ENCODE assay signal across 17 cellular contexts in genomic region chr6:126318797-126319196, GRCh38. TPM values are rescaled to one million over a fixed set of nuclear protein-coding genes. Genes with fewer than 3 reads are reported as not detected.
A peak's percentile ranks its signal among the peaks of the same experiment; 100 is the strongest.
DNase-seq lines count a peak whose midpoint lies in the region; ATAC-seq and TF ChIP-seq lines count a peak whose summit lies in the region.
"Had no signal": no experiment of that assay in that cellular context is flagged by ENCODE, and none has a peak within 500 bp of the region (broad histone marks: within the 10 kb centered on the region; RNA-seq: fewer than 3 reads in every experiment).

No MANE protein-coding gene starts in this region.

- H4K20me1 ChIP-seq in IMR-90 (ENCODE audit: insufficient read depth, low read length) = no peaks in the 10 kb centered on the region

- no peak overlapping the region for H2BK120ac ChIP-seq in IMR-90 (ENCODE audit: low read depth, low read length)

- H2AK9ac ChIP-seq in IMR-90 (replicated peaks; ENCODE audit: low read depth, low read length, poor library complexity) = no peak overlapping the region

- ATAC-seq in IMR-90 (ENCODE audit: low read depth) = no peak
- no peak for ATAC-seq in GM18511 (IDR thresholded peaks at IDR 0.05; ENCODE audit: unreplicated experiment)
- no peak for ATAC-seq in effector memory CD8-positive, alpha-beta T cell (replicated peaks)
- ATAC-seq: GM12878, GM23338, HCT116 had no signal

- no peak overlapping the region for H3K14ac ChIP-seq in IMR-90 (replicated peaks; ENCODE audit: low read depth, low read length)

- no peak overlapping the region for H2BK5ac ChIP-seq in IMR-90 (ENCODE audit: low read depth, low read length, poor library complexity, severe bottlenecking)

- H3K4ac ChIP-seq in IMR-90 (ENCODE audit: low read depth, low read length) = no peak overlapping the region

- H3K4me1 Mint-ChIP-seq in Calu3 (ENCODE audit: low read depth, unreplicated experiment) = peaks cover 25% of the 10 kb centered on the region
- H3K4me1 Mint-ChIP-seq in effector memory CD8-positive, alpha-beta T cell (ENCODE audit: low read depth in 2 of 2) = no peaks in the 10 kb centered on the region
- H3K4me1 Mint-ChIP-seq: CD4-positive, alpha-beta memory T cell; GM23338; H9 had no signal

- intact Hi-C loops in Calu3 (cut with micrococcal nuclease; ENCODE audit: unreplicated experiment) = no loop called here
- intact Hi-C loops in IMR-90 (cut with micrococcal nuclease) = no loop called here

- no peak overlapping the region for H2BK15ac ChIP-seq in IMR-90 (ENCODE audit: low read depth, low read length)

- H3K9me3 ChIP-seq in IMR-90 (ENCODE audit: control insufficient read depth, insufficient read depth, low read length) = no peaks in the 10 kb centered on the region

- no peak overlapping the region for H2AFZ ChIP-seq in IMR-90 (replicated peaks; ENCODE audit: low read length, poor library complexity)
- H2AFZ ChIP-seq: GM23338 had no signal

- TF ChIP-seq CTCF in Calu3 (IDR thresholded peaks at IDR 0.05; ENCODE audit: unreplicated experiment) (no peak), IMR-90 (conservative IDR thresholded peaks at IDR 0.05; ENCODE audit: low read depth, low read length) (no peak), fibroblast of pulmonary artery (IDR thresholded peaks at IDR 0.05; ENCODE audit: low read length, missing control alignments) (no peak)

- no peak overlapping the region for H3K4me3 Mint-ChIP-seq in Calu3 (ENCODE audit: low read depth, unreplicated experiment)
- no peak overlapping the region for H3K4me3 Mint-ChIP-seq in effector memory CD8-positive, alpha-beta T cell
- H3K4me3 Mint-ChIP-seq: CD4-positive, alpha-beta memory T cell; GM23338; H9 had no signal

- DNase-seq in Calu3 (no peak), IMR-90 (no peak), fibroblast of pulmonary artery (ENCODE audit: low read depth) (peak; percentile 13), D341Med (ENCODE audit: low spot score) (no peak)
- no peak for DNase-seq in effector memory CD8-positive, alpha-beta T cell
- DNase-seq: C1 segment of cervical spinal cord; CD4-positive, alpha-beta memory T cell; COR-L47; DMS 273 treated with DMSO at 0.1 percent for 48 hours; DMS79; EL; GDM1; H9 had no signal

- H3K9ac ChIP-seq in IMR-90 (ENCODE audit: low read depth, low read length) = no peak overlapping the region

- CTCF ChIA-PET in Calu3 (lab: Charles Lee) = no interaction called here
- CTCF ChIA-PET in IMR-90 (lab: Yijun Ruan, JAX) = no interaction called here

- H3K27me3 Mint-ChIP-seq in Calu3 (ENCODE audit: unreplicated experiment) = no peaks in the 10 kb centered on the region
- H3K27me3 Mint-ChIP-seq in effector memory CD8-positive, alpha-beta T cell = no peaks in the 10 kb centered on the region

- no TSS peak for BruUV-seq in Calu3 (replicated peaks; lab: Mats Ljungman, UMichigan)
- no TSS peak for BruUV-seq in IMR-90 (replicated peaks; lab: Mats Ljungman, UMichigan)

- H3K27me3 ChIP-seq in IMR-90 (ENCODE audit: control insufficient read depth, insufficient read depth, low read length) = no peaks in the 10 kb centered on the region

- dilution Hi-C loops in IMR-90 (cut with HindIII; ENCODE audit: low sequenced_read_pairs, unreplicated experiment) = no loop called here

- no peak overlapping the region for H4K8ac ChIP-seq in IMR-90 (ENCODE audit: low read depth in 2 of 2, low read length in 2 of 2)

- in situ Hi-C loops in IMR-90 (cut with MboI; ENCODE audit: low sequenced_read_pairs) = no loop called here

- H3K36me3 Mint-ChIP-seq in Calu3 (ENCODE audit: insufficient read depth, unreplicated experiment) = no peaks in the 10 kb centered on the region
- no peaks in the 10 kb centered on the region for H3K36me3 Mint-ChIP-seq in effector memory CD8-positive, alpha-beta T cell (ENCODE audit: insufficient read depth)
- H3K36me3 Mint-ChIP-seq: CD4-positive, alpha-beta memory T cell had no signal

- H3K27ac Mint-ChIP-seq in Calu3 (ENCODE audit: unreplicated experiment) = peak overlapping the region; percentile 48
- no peak overlapping the region for H3K27ac Mint-ChIP-seq in effector memory CD8-positive, alpha-beta T cell
- H3K27ac Mint-ChIP-seq: GM23338, H9 had no signal

- H3K18ac ChIP-seq in IMR-90 (ENCODE audit: low read depth, low read length) = no peak overlapping the region

- no peak overlapping the region for H4K91ac ChIP-seq in IMR-90 (ENCODE audit: insufficient read depth, low read depth, low read length)

- H3K4me2 ChIP-seq in IMR-90 (ENCODE audit: low read depth, low read length) = no peak overlapping the region
- H3K4me2 ChIP-seq: GM23338 had no signal

- no peak overlapping the region for H3K4me3 ChIP-seq in IMR-90 (ENCODE audit: insufficient read depth, low read depth, low read length)
- H3K4me3 ChIP-seq in fibroblast of pulmonary artery (replicated peaks; ENCODE audit: low read depth, low read length) = no peak overlapping the region
- H3K4me3 ChIP-seq: GM12878, GM23338 had no signal

- no peak for TF ChIP-seq RAD21 in IMR-90 (IDR thresholded peaks at IDR 0.05; ENCODE audit: low read length)

- H2BK20ac ChIP-seq in IMR-90 (ENCODE audit: low read depth, low read length) = no peak overlapping the region

- no peaks in the 10 kb centered on the region for H3K4me1 ChIP-seq in IMR-90 (ENCODE audit: control insufficient read depth, insufficient read depth, low read length)

- no CpG with 5 or more reads among the region's 1 CpG for WGBS in IMR-90 (ENCODE audit: extremely low coverage in 2 of 2, insufficient read length in 1 of 2), 2 experiments

- no peaks in the 10 kb centered on the region for H3K79me1 ChIP-seq in IMR-90 (ENCODE audit: low read depth in 1 of 2, low read length in 2 of 2)

- H3K27ac ChIP-seq in IMR-90 (ENCODE audit: insufficient read depth, low read length) = no peak overlapping the region

- H3K9me3 Mint-ChIP-seq in Calu3 (ENCODE audit: low read depth, unreplicated experiment) = no peaks in the 10 kb centered on the region
- H3K9me3 Mint-ChIP-seq in effector memory CD8-positive, alpha-beta T cell = no peaks in the 10 kb centered on the region
- H3K9me3 Mint-ChIP-seq: GM23338, H9 had no signal

- TF ChIP-seq POLR2A in IMR-90 (IDR thresholded peaks at IDR 0.05; ENCODE audit: low read depth, low read length) = no peak

- no peak overlapping the region for H3K56ac ChIP-seq in IMR-90 (ENCODE audit: extremely low read depth, insufficient read depth, low read length)

- H3K23ac ChIP-seq in IMR-90 (ENCODE audit: low read depth, low read length) = no peak overlapping the region

- no peak overlapping the region for H2AK5ac ChIP-seq in IMR-90 (ENCODE audit: low read depth, low read length)

- no peaks in the 10 kb centered on the region for H3K36me3 ChIP-seq in IMR-90 (ENCODE audit: control insufficient read depth, insufficient read depth, low read length)

- H4K5ac ChIP-seq in IMR-90 (ENCODE audit: low read depth, low read length) = no peak overlapping the region

- no peaks in the 10 kb centered on the region for H3K9me1 ChIP-seq in IMR-90 (ENCODE audit: insufficient read depth, low read length)

- POLR2A ChIA-PET in IMR-90 (lab: Charles Lee; ENCODE audit: unreplicated experiment) = no interaction called here

TF ChIP-seq in IMR-90, 13 proteins besides CTCF, POLR2A, EP300 and RAD21:
- TF ChIP-seq FOS (IDR thresholded peaks at IDR 0.05; ENCODE audit: low read depth, low read length) = no peak
- TF ChIP-seq CEBPB (IDR thresholded peaks at IDR 0.05; ENCODE audit: low read depth, low read length) = peak; percentile 47; the same call in 1 of the 2 replicates
- no peak for TF ChIP-seq BHLHE40 (IDR thresholded peaks at IDR 0.05; ENCODE audit: low read depth, low read length)
- TF ChIP-seq RCOR1 (IDR thresholded peaks at IDR 0.05; ENCODE audit: insufficient replicate concordance, low read length) = no peak

RNA-seq across cellular contexts. Expression of gene CENPW, which starts 21.1 kb away (rescaled TPM):
- total RNA-seq in Calu3 (2022) (66.4 and 73.4 TPM in 2 replicates), IMR-90 (2012; rRNA removed) (8.2 and 15.0 TPM in 2 replicates)
- 19.3 and 22.7 TPM in 2 replicates for polyA plus RNA-seq in IMR-90 (2012; rRNA removed)
- 4.2 and 41.4 TPM in 2 replicates for polyA plus RNA-seq in IMR-90 (2012; cell fraction: cytosol; rRNA removed)
- polyA plus RNA-seq in IMR-90 (2012; cell fraction: nucleus; rRNA removed; ENCODE audit: low replicate concordance) = 1.4 and 4.9 TPM in 2 replicates
